8 cellular contexts compared by ENCODE assay signal in the genomic region with DNA sequence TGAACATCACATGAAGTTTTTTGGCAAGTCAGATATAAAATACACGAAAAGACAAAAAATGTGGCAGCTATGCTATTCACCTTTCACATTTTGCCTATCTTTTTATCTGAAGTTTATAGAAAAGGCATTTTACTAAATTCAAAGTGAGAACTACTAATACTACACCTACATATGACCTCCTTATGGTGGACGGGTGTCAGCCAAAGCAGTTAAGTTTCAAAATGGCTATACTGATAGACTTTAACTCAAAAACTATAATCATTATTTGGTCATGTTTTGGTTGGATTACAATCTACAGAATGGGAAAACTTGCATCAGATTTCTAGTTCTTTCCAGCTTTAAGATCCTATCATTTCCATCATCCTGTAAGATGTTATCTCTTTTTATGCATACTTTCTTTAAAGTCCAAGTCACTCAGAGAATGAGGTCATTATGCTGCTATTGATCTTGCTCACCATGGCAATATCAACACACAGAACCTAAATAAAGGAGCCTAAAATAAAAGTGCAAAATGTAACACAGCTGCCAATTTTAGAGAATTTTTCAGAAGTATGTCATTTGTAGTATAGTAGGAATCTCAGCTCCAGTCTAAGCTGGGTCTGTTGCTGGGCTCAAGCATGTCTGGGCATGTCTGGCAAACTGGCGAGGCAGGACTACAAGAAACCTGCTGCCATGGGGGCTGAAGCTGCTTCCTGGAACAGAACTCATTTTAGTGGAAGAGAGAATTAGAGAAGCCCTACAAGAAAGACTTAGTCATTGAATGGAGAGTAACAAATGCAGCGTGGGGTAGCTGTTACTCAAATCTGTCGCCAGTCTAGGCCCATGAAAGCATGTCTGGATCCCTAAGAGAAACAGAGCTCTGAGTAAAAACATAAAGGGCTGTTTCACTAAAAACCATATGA. TPM values are rescaled to one million over a fixed set of nuclear protein-coding genes. Genes with fewer than 3 reads are reported as not detected.
A peak's percentile ranks its signal among the peaks of the same experiment; 100 is the strongest.
DNase-seq lines count a peak whose midpoint lies in the region; ATAC-seq, FAIRE-seq and TF ChIP-seq lines count a peak whose summit lies in the region.

No MANE protein-coding gene starts in this region.

- intact Hi-C loops in activated CD4-positive, alpha-beta T cell treated with anti-CD3 and anti-CD28 coated beads for 36 hours (cut with DNase I, micrococcal nuclease), result loop anchor here (1.0 to 10.0 kb wide), 10 partner anchors 8 to 401 kb away; partner anchors contain the start of genes AEBP2 (in 1 of the 2) and PLEKHA5 (in 1 of the 2)
- intact Hi-C loops in endothelial cell of umbilical vein (cut with micrococcal nuclease), result no loop called here
- intact Hi-C loops in left cardiac atrium (cut with DNase I), result no loop called here
- intact Hi-C loops in left colon (cut with DNase I, micrococcal nuclease), result no loop called here

- peaks cover 2% of the 10 kb centered on the region for H3K27me3 Mint-ChIP-seq in activated CD4-positive, alpha-beta T cell treated with anti-CD3 and anti-CD28 coated beads for 36 hours

- no peaks in the 10 kb centered on the region for H3K9me1 ChIP-seq in endothelial cell of umbilical vein (replicated peaks; ENCODE audit: control insufficient read depth, extremely low read depth, insufficient read depth, low read length)

- H3K36me3 ChIP-seq in SK-N-SH (replicated peaks in 1 of 2; ENCODE audit: control insufficient read depth in 1 of 2, insufficient read depth in 2 of 2, low read length in 1 of 2) (no peaks in the 10 kb centered on the region), endothelial cell of umbilical vein (ENCODE audit: control insufficient read depth in 2 of 2, extremely low read depth in 1 of 2, insufficient read depth in 2 of 2, low read length in 2 of 2) (no peaks in the 10 kb centered on the region)

- WGBS in SK-N-SH (ENCODE audit: low lambda C conversion rate), result 58% methylated on average over 5 of the region's 5 CpGs

- peak overlapping the region; percentile 37; the same call in 1 of the 2 replicates for H3K4me2 ChIP-seq in SK-N-SH
- no peak overlapping the region for H3K4me2 ChIP-seq in endothelial cell of umbilical vein (ENCODE audit: insufficient read depth, low read length)

- H3K36me3 Mint-ChIP-seq in activated CD4-positive, alpha-beta T cell treated with anti-CD3 and anti-CD28 coated beads for 36 hours (ENCODE audit: low read depth), result peaks cover 1% of the 10 kb centered on the region

- TF ChIP-seq POLR2A in endothelial cell of umbilical vein (IDR thresholded peaks at IDR 0.05; ENCODE audit: low read depth, low read length), result no peak

- H4K20me1 ChIP-seq in SK-N-SH (ENCODE audit: insufficient read depth) (no peaks in the 10 kb centered on the region), endothelial cell of umbilical vein (replicated peaks; ENCODE audit: control insufficient read depth, extremely low read depth, insufficient read depth, low read length) (no peaks in the 10 kb centered on the region)

- no peaks in the 10 kb centered on the region for H3K9me3 ChIP-seq in SK-N-SH
- H3K9me3 ChIP-seq in endothelial cell of umbilical vein (replicated peaks; ENCODE audit: control insufficient read depth, insufficient read depth, low read length), result no peaks in the 10 kb centered on the region

- no peak for TF ChIP-seq CTCF in SK-N-SH (IDR thresholded peaks at IDR 0.05)
- no peak for TF ChIP-seq CTCF in endothelial cell of umbilical vein (IDR thresholded peaks at IDR 0.05; ENCODE audit: extremely low read depth in 1 of 2, insufficient read depth in 1 of 2, low read depth in 1 of 2, low read length in 2 of 2)

- H3F3A ChIP-seq in SK-N-SH (replicated peaks; ENCODE audit: insufficient read depth), result peaks cover 20% of the 10 kb centered on the region

- H3K9me3 Mint-ChIP-seq in activated CD4-positive, alpha-beta T cell treated with anti-CD3 and anti-CD28 coated beads for 36 hours (ENCODE audit: low read depth), result peaks cover 2% of the 10 kb centered on the region

- no peaks in the 10 kb centered on the region for H3K9me2 ChIP-seq in SK-N-SH

- ATAC-seq in activated CD4-positive, alpha-beta T cell treated with anti-CD3 and anti-CD28 coated beads for 36 hours, result peak; percentile 92
- ATAC-seq in HG02852 (IDR thresholded peaks at IDR 0.05; ENCODE audit: unreplicated experiment) (peak; percentile 64), left cardiac atrium (no peak), left colon (no peak)

- H3K4me3 ChIP-seq in SK-N-SH (ENCODE audit: low read depth in 2 of 2, low read length in 1 of 2) (no peak overlapping the region), endothelial cell of umbilical vein (replicated peaks in 1 of 3; ENCODE audit: insufficient read depth in 1 of 3, low read depth in 1 of 3, low read length in 3 of 3) (no peak overlapping the region)

- H3K4me1 ChIP-seq in SK-N-SH (ENCODE audit: control insufficient read depth in 1 of 2, insufficient read depth in 2 of 2, low read depth in 1 of 2, low read length in 1 of 2), result peaks cover 3 to 16% of the 10 kb centered on the region in 2 experiments; a peak in 3 of 4 replicates
- H3K4me1 ChIP-seq in endothelial cell of umbilical vein (ENCODE audit: control insufficient read depth, extremely low read depth, insufficient read depth, low read length), result no peaks in the 10 kb centered on the region

- POLR2A ChIA-PET in activated CD4-positive, alpha-beta T cell treated with anti-CD3 and anti-CD28 coated beads for 36 hours (lab: Charles Lee), result interaction anchor here (0.6 to 1.1 kb wide), 2 partner anchors 12 to 23 kb away, joined by 3 to 4 read pairs; no protein-coding TSS in a partner anchor
- POLR2A ChIA-PET in SK-N-SH (lab: Yijun Ruan, JAX) (no interaction called here), endothelial cell of umbilical vein (lab: Charles Lee) (no interaction called here)

- peak overlapping the region; percentile 71 for H3K9ac ChIP-seq in SK-N-SH
- no peak overlapping the region for H3K9ac ChIP-seq in endothelial cell of umbilical vein (replicated peaks; ENCODE audit: extremely low read depth, insufficient read depth, low read length)

- TSS peak; percentile 16 for BruUV-seq in endothelial cell of umbilical vein (replicated peaks; lab: Mats Ljungman, UMichigan)

- no peak for TF ChIP-seq RAD21 in SK-N-SH (IDR thresholded peaks at IDR 0.05; ENCODE audit: low read length)

- peak in 1 of 2 experiments; percentile 70; a peak in 2 of 4 replicates for TF ChIP-seq EP300 in SK-N-SH (IDR thresholded peaks at IDR 0.05; ENCODE audit: borderline replicate concordance in 1 of 2, low read depth in 1 of 2, low read length in 1 of 2)

- CTCF ChIA-PET in activated CD4-positive, alpha-beta T cell treated with anti-CD3 and anti-CD28 coated beads for 36 hours (lab: Charles Lee), result interaction anchor here (1.3 kb wide), 1 partner anchor 42 kb away, joined by 4 read pairs; no protein-coding TSS in a partner anchor
- CTCF ChIA-PET in SK-N-SH (lab: Yijun Ruan, JAX), result interaction anchor here (1.1 to 1.2 kb wide), 2 partner anchors 9 to 249 kb away, joined by 3 read pairs; no protein-coding TSS in a partner anchor
- CTCF ChIA-PET in endothelial cell of umbilical vein (lab: Charles Lee), result interaction anchor here (1.4 kb wide), 1 partner anchor 245 kb away, joined by 3 read pairs; no protein-coding TSS in a partner anchor

- H3K79me2 ChIP-seq in SK-N-SH (ENCODE audit: insufficient read depth) (no peaks in the 10 kb centered on the region), endothelial cell of umbilical vein (ENCODE audit: control insufficient read depth, insufficient read depth, low read length) (no peaks in the 10 kb centered on the region)

- H2AFZ ChIP-seq in SK-N-SH (ENCODE audit: low read depth), result peak overlapping the region; percentile 85
- peak overlapping the region; percentile 17 for H2AFZ ChIP-seq in endothelial cell of umbilical vein (ENCODE audit: low read depth, low read length)

- peak overlapping the region; percentile 88 for H3K27ac Mint-ChIP-seq in activated CD4-positive, alpha-beta T cell treated with anti-CD3 and anti-CD28 coated beads for 36 hours

- H3K27me3 ChIP-seq in SK-N-SH (ENCODE audit: insufficient read depth) (no peaks in the 10 kb centered on the region), endothelial cell of umbilical vein (ENCODE audit: control insufficient read depth in 2 of 2, insufficient read depth in 2 of 2, low read length in 2 of 2) (no peaks in the 10 kb centered on the region)

- no peak overlapping the region for H3K4me3 Mint-ChIP-seq in activated CD4-positive, alpha-beta T cell treated with anti-CD3 and anti-CD28 coated beads for 36 hours

- DNase-seq in activated CD4-positive, alpha-beta T cell treated with anti-CD3 and anti-CD28 coated beads for 36 hours, result peak; percentile 72
- no peak for DNase-seq in activated CD4-positive, alpha-beta T cell treated with anti-CD3 and anti-CD28 coated beads, Interleukin-2, amount 50 U/mL, for 1 hour
- DNase-seq in SK-N-SH, result no peak
- peak; percentile 75 for DNase-seq in endothelial cell of umbilical vein (ENCODE audit: low read depth, low spot score)
- DNase-seq in stimulated activated CD4-positive, alpha-beta T cell treated with anti-CD3 and anti-CD28 coated beads, Interleukin-4, amount 100 ng/mL, for 48 hours (ENCODE audit: low read depth in 2 of 2), result peak; percentile 17 to 43
- no peak for DNase-seq in left cardiac atrium
- no peak for DNase-seq in left colon

- peaks cover 29% of the 10 kb centered on the region for H3K4me1 Mint-ChIP-seq in activated CD4-positive, alpha-beta T cell treated with anti-CD3 and anti-CD28 coated beads for 36 hours

- H3K27ac ChIP-seq in SK-N-SH (ENCODE audit: low read depth in 2 of 2, low read length in 1 of 2) (peak overlapping the region; percentile 89 to 98), endothelial cell of umbilical vein (ENCODE audit: insufficient read depth, low read depth, low read length) (no peak overlapping the region)

- peak; percentile 55 for FAIRE-seq in endothelial cell of umbilical vein (lab: Jason Lieb, UNC)

- dilution Hi-C loops in endothelial cell of umbilical vein (cut with MboI; ENCODE audit: extremely low pct_ligation_motif_present, low sequenced_read_pairs), result no loop called here

TF ChIP-seq in endothelial cell of umbilical vein, 7 proteins besides CTCF, POLR2A, EP300 and RAD21 (continues in another document):
- TF ChIP-seq POLR2AphosphoS5 (IDR thresholded peaks at IDR 0.05; ENCODE audit: insufficient read depth, low read depth, low read length), result no peak

RNA-seq across cellular contexts. Expression of gene AEBP2, which starts 7.6 kb away (rescaled TPM):
- total RNA-seq in activated CD4-positive, alpha-beta T cell treated with anti-CD3 and anti-CD28 coated beads for 36 hours, result 10 to 100 TPM; 44.2 to 52.9 TPM
- polyA plus RNA-seq in SK-N-SH (2012; rRNA removed) (10.4 and 17.2 TPM in 2 replicates), endothelial cell of umbilical vein (5.5 and 8.8 TPM in 2 replicates)
- polyA plus RNA-seq in SK-N-SH (2012; cell fraction: cytosol; rRNA removed), result 21.0 and 23.2 TPM in 2 replicates
- polyA plus RNA-seq in SK-N-SH (2012; cell fraction: nucleus; rRNA removed), result 7.9 and 12.2 TPM in 2 replicates
- total RNA-seq in endothelial cell of umbilical vein (42.2 and 45.1 TPM in 2 replicates), left cardiac atrium (10 to 100 TPM; 28.2 to 31.5 TPM), left colon (10 to 100 TPM; 32.4 to 35.4 TPM)
- 12.9 and 14.3 TPM in 2 replicates for polyA plus RNA-seq in endothelial cell of umbilical vein (2011; cell fraction: cytosol; rRNA removed)
- 15.2 and 18.0 TPM in 2 replicates for polyA plus RNA-seq in endothelial cell of umbilical vein (2011; cell fraction: nucleus; rRNA removed)
- polyA plus RNA-seq in endothelial cell of umbilical vein (2012), result 25.2 and 27.9 TPM in 2 replicates
- polyA minus RNA-seq in endothelial cell of umbilical vein, result 14.6 and 19.6 TPM in 2 replicates
- polyA minus RNA-seq in endothelial cell of umbilical vein (2011; cell fraction: cytosol; rRNA and poly(A)+ RNA removed), result 17.5 TPM
- 18.3 and 25.1 TPM in 2 replicates for polyA minus RNA-seq in endothelial cell of umbilical vein (2011; cell fraction: nucleus; rRNA and poly(A)+ RNA removed)

Comparison
In these comparisons a context has a peak if more than half of its experiments do, and no peak if none do; other contexts are left out.
1. DNase-seq: peak in activated CD4-positive, alpha-beta T cell treated with anti-CD3 and anti-CD28 coated beads for 36 hours (single experiment), endothelial cell of umbilical vein (single experiment) and stimulated activated CD4-positive, alpha-beta T cell treated with anti-CD3 and anti-CD28 coated beads, Interleukin-4, amount 100 ng/mL, for 48 hours (2 of 2); none in activated CD4-positive, alpha-beta T cell treated with anti-CD3 and anti-CD28 coated beads, Interleukin-2, amount 50 U/mL, for 1 hour (single experiment), SK-N-SH (single experiment), left cardiac atrium (single experiment) and left colon (0 of 2).
2. ATAC-seq: peak in activated CD4-positive, alpha-beta T cell treated with anti-CD3 and anti-CD28 coated beads for 36 hours (single experiment) and HG02852 (single experiment); none in left cardiac atrium (0 of 2) and left colon (single experiment).
3. intact Hi-C loops: an anchor here in activated CD4-positive, alpha-beta T cell treated with anti-CD3 and anti-CD28 coated beads for 36 hours (1.0 to 10.0 kb wide); none called in endothelial cell of umbilical vein, left cardiac atrium and left colon.